ENCODE assay signal across 14 cellular contexts in genomic region chr11:44990665-44991064, GRCh38. TPM values are rescaled to one million over a fixed set of nuclear protein-coding genes. Genes with fewer than 3 reads are reported as not detected.
DNase-seq lines count a peak whose midpoint lies in the region; ATAC-seq and TF ChIP-seq lines count a peak whose summit lies in the region.
"Had no signal": no experiment of that assay in that cellular context is flagged by ENCODE, and none has a peak within 500 bp of the region (broad histone marks: within the 10 kb centered on the region; RNA-seq: fewer than 3 reads in every experiment).

No MANE protein-coding gene starts in this region.

- no peak for ATAC-seq in GM19035 (IDR thresholded peaks at IDR 0.05; ENCODE audit: unreplicated experiment)

- H3K27ac ChIP-seq in coronary artery (no peak overlapping the region), left ventricle myocardium inferior (replicated peaks) (peak overlapping the region; percentile 86)
- H3K27ac ChIP-seq: GM23248 had no signal

- intact Hi-C loops in left ventricle myocardium inferior (cut with micrococcal nuclease), result no loop called here
- intact Hi-C loops in posterior vena cava (cut with DNase I), result no loop called here

- H3K4me3 ChIP-seq in coronary artery (no peak overlapping the region), left ventricle myocardium inferior (no peak overlapping the region)
- H3K4me3 ChIP-seq: GM23248 had no signal

- H3K4me1 ChIP-seq in left ventricle myocardium inferior, result peaks cover 45% of the 10 kb centered on the region

- TF ChIP-seq CTCF in GM13976 (IDR thresholded peaks at IDR 0.05; ENCODE audit: borderline replicate concordance, control extremely low read depth, extremely low read depth, insufficient read depth, missing control alignments) (no peak), coronary artery (IDR thresholded peaks at IDR 0.05) (no peak), left ventricle myocardium inferior (IDR thresholded peaks at IDR 0.05; ENCODE audit: borderline replicate concordance) (no peak)

- H3K36me3 ChIP-seq in left ventricle myocardium inferior, result no peaks in the 10 kb centered on the region

- H3K27me3 ChIP-seq in left ventricle myocardium inferior (ENCODE audit: low read depth), result no peaks in the 10 kb centered on the region

- DNase-seq in GM13976 (ENCODE audit: low spot score) (peak; percentile 6), coronary artery (ENCODE audit: low spot score) (peak; percentile 16), left ventricle myocardium inferior (no peak), posterior vena cava (ENCODE audit: low spot score) (peak; percentile 47), HuH-7 (ENCODE audit: low spot score) (no peak), NCI-H446 treated with DMSO at 0.1 percent for 48 hours (lab: John Stamatoyannopoulos, UW) (no peak)
- DNase-seq: CD4-positive, CD25-positive, alpha-beta regulatory T cell; GM23248; KG1; NCI-H1048; NCI-H146; NCI-H748 treated with DMSO at 0.1 percent for 48 hours; SHP77 had no signal

- H3K9me3 ChIP-seq in left ventricle myocardium inferior (replicated peaks), result no peaks in the 10 kb centered on the region

- in situ Hi-C loops in GM13976 (cut with MboI; ENCODE audit: low sequenced_read_pairs, unreplicated experiment), result no loop called here

RNA-seq across cellular contexts. Expression of gene TP53I11, which starts 40.0 kb away (rescaled TPM):
- 39.4 TPM for total RNA-seq in left ventricle myocardium inferior
- 100 to 1,000 TPM; 107 to 186 TPM for total RNA-seq in posterior vena cava

Comparison
In these comparisons a context has a peak if more than half of its experiments do, and no peak if none do; other contexts are left out.
1. DNase-seq: peak in GM13976 (single experiment), coronary artery (single experiment) and posterior vena cava (single experiment); none in left ventricle myocardium inferior (single experiment), HuH-7 (single experiment) and NCI-H446 treated with DMSO at 0.1 percent for 48 hours (single experiment).